In the genomic region with DNA sequence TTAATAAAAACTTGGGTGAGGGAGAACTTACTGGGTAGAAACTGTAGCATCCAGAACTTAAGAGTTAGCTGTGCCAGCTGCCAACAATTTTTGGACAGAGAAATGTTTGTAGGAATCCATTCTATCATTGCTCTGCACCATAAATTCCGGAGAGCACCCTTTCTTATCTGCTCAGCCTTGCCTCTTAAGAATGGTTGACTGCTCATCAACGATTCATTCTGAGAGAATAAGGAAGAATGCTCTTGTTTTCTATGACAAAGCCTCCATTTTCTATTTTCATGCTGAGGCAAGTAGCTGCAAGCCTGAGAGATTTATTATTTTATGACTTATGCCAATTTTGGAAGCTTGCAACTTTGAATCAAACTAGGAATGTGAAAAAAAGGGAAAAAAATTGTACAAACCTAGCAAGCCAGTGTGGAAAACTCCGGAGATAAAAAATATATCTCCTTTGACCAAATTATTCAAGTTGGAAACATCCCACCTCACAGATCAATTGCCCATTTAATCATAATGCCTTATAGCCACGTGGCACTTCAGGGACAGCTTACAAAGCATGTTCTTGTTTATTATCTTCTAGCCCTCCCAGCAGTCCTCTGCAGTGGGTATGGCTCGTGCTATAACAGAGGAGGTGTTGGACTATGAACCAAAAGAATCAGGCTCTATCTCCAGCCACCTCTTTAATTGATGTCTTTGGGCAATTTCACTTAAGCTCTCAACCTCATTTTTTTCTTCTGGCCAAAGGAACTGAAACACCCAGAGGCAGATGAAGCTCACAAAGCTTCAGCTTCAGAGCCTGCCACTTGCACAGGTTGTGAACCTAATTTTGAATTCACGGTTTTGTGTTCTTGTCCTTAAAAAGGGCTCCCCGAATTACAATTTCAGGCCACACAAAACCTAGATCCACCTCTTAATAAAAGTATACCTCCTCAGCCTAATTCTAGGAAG, we compare ENCODE assay signal across 20 cellular contexts. TPM values are rescaled to one million over a fixed set of nuclear protein-coding genes. Genes with fewer than 3 reads are reported as not detected.
DNase-seq lines count a peak whose midpoint lies in the region; ATAC-seq, FAIRE-seq and TF ChIP-seq lines count a peak whose summit lies in the region.
"Had no signal": no experiment of that assay in that cellular context is flagged by ENCODE, and none has a peak within 500 bp of the region (broad histone marks: within the 10 kb centered on the region; RNA-seq: fewer than 3 reads in every experiment).

No MANE protein-coding gene starts in this region.

- H3K4me3 ChIP-seq in DOHH2 (ENCODE audit: low read length) (no peak overlapping the region), OCI-LY3 (ENCODE audit: low read length) (no peak overlapping the region), bronchial epithelial cell (ENCODE audit: low read depth, low read length) (no peak overlapping the region), heart left ventricle (no peak overlapping the region)

- H4K20me1 ChIP-seq in DOHH2 (ENCODE audit: control insufficient read depth, insufficient read depth, low read depth, low read length) (no peaks in the 10 kb centered on the region), OCI-LY3 (ENCODE audit: insufficient read depth, low read length) (no peaks in the 10 kb centered on the region)

- H3K9ac ChIP-seq in OCI-LY3 (ENCODE audit: low read length), result no peak overlapping the region
- H3K9ac ChIP-seq: KMS-11 had no signal

- peak overlapping the region; percentile 86 for H3K4me2 ChIP-seq in DOHH2 (ENCODE audit: low read length)
- no peak overlapping the region; the same call in 1 of the 2 replicates for H3K4me2 ChIP-seq in OCI-LY3 (ENCODE audit: low read length)
- H3K4me2 ChIP-seq: KMS-11 had no signal

- TF ChIP-seq CTCF in DOHH2 (IDR thresholded peaks at IDR 0.05; ENCODE audit: low read depth, low read length, poor library complexity, severe bottlenecking), result no peak
- no peak for TF ChIP-seq CTCF in OCI-LY3 (IDR thresholded peaks at IDR 0.05; ENCODE audit: low read depth, low read length)
- no peak for TF ChIP-seq CTCF in bronchial epithelial cell (IDR thresholded peaks at IDR 0.05; ENCODE audit: insufficient read depth, low read length, severe bottlenecking)
- TF ChIP-seq CTCF in heart left ventricle (IDR thresholded peaks at IDR 0.05), result no peak

- ATAC-seq in heart left ventricle, result no peak
- ATAC-seq in HG02623 (IDR thresholded peaks at IDR 0.05; ENCODE audit: unreplicated experiment), result no peak
- no peak for ATAC-seq in HG03280 (IDR thresholded peaks at IDR 0.05; ENCODE audit: unreplicated experiment)

- FAIRE-seq in bronchial epithelial cell (lab: Jason Lieb, UNC), result no peak
- FAIRE-seq: RCC 7860 had no signal

- no peak for TF ChIP-seq POLR2A in heart left ventricle (IDR thresholded peaks at IDR 0.05)

- H3K27me3 ChIP-seq in DOHH2 (ENCODE audit: control insufficient read depth, low read length) (no peaks in the 10 kb centered on the region), OCI-LY3 (ENCODE audit: low read depth, low read length) (no peaks in the 10 kb centered on the region), bronchial epithelial cell (ENCODE audit: control insufficient read depth, insufficient read depth, low read length) (no peaks in the 10 kb centered on the region), heart left ventricle (no peaks in the 10 kb centered on the region)

- intact Hi-C loops in heart left ventricle (cut with DNase I), result no loop called here

- peaks cover 14% of the 10 kb centered on the region for H3F3A ChIP-seq in DOHH2 (ENCODE audit: control insufficient read depth, insufficient read depth)

- H3K4me1 ChIP-seq in DOHH2 (ENCODE audit: control insufficient read depth, low read length) (peaks cover 63% of the 10 kb centered on the region), OCI-LY3 (ENCODE audit: low read length) (peaks cover 8% of the 10 kb centered on the region; the same call in 1 of the 2 replicates), heart left ventricle (peaks cover 0 to 4% (median 0%) of the 10 kb centered on the region in 12 donors)

- H3K9me3 ChIP-seq in DOHH2 (ENCODE audit: control insufficient read depth, insufficient read depth, low read length), result peaks cover 1% of the 10 kb centered on the region; the same call in 1 of the 2 replicates
- peaks cover under 1% of the 10 kb centered on the region; the same call in 1 of the 2 replicates for H3K9me3 ChIP-seq in OCI-LY3 (ENCODE audit: insufficient read depth, low read length)
- peaks cover 0 to 7% (median 0%) of the 10 kb centered on the region in 12 donors for H3K9me3 ChIP-seq in heart left ventricle

- WGBS in heart left ventricle, 4 donors, result 68 to 71% (median 69%) methylated on average over 7 of the region's 7 CpGs

- peak overlapping the region; percentile 46; the same call in 1 of the 2 replicates for H2AFZ ChIP-seq in OCI-LY3 (ENCODE audit: low read depth, low read length)

- DNase-seq in bronchial epithelial cell (ENCODE audit: low read depth), result peak; percentile 93
- peak; percentile 20 for DNase-seq in kidney glomerular epithelial cell (lab: John Stamatoyannopoulos, UW)
- no peak for DNase-seq in GDM1 (lab: John Stamatoyannopoulos, UW)
- no peak for DNase-seq in heart left ventricle
- DNase-seq: AML-193; CD4-positive, CD25-positive, alpha-beta regulatory T cell; DND-41; GOT3; MM.1S; NCI-H1105; NCI-H1694 treated with DMSO at 0.1 percent for 48 hours; NCI-H446 treated with DMSO at 0.1 percent for 48 hours; NCI-H748 treated with DMSO at 0.1 percent for 48 hours had no signal

- H3K79me2 ChIP-seq in DOHH2 (ENCODE audit: control insufficient read depth, low read length) (no peaks in the 10 kb centered on the region), OCI-LY3 (ENCODE audit: low read length) (no peaks in the 10 kb centered on the region)

- H3K36me3 ChIP-seq in DOHH2 (ENCODE audit: control insufficient read depth, low read length) (peaks cover 8% of the 10 kb centered on the region), OCI-LY3 (replicated peaks; ENCODE audit: low read depth, low read length) (no peaks in the 10 kb centered on the region), bronchial epithelial cell (ENCODE audit: control insufficient read depth, insufficient read depth, low read length) (no peaks in the 10 kb centered on the region), heart left ventricle (no peaks in the 10 kb centered on the region)

- H3K9me2 ChIP-seq in DOHH2 (replicated peaks; ENCODE audit: control insufficient read depth, low read length), result no peaks in the 10 kb centered on the region

- H3K27ac ChIP-seq in DOHH2 (ENCODE audit: low read depth, low read length) (peak overlapping the region; percentile 92; the same call in 1 of the 2 replicates), OCI-LY3 (ENCODE audit: low read length) (no peak overlapping the region), heart left ventricle (no peak overlapping the region)
- H3K27ac ChIP-seq: HL-60, KMS-11 had no signal

RNA-seq across cellular contexts. Expression of gene ATL2, which starts 40.9 kb away (rescaled TPM):
- total RNA-seq in bronchial epithelial cell (139 and 163 TPM in 2 replicates), heart left ventricle (10 to 100 TPM; 25.7 to 41.9 (median 30.6) TPM)
- 10 to 100 TPM in 1 of 2 donors, 1 to 10 TPM in 1; 8.7 to 25.5 TPM for polyA plus RNA-seq in heart left ventricle

Comparison
In these comparisons a context has a peak if more than half of its experiments do, and no peak if none do; other contexts are left out.
1. DNase-seq: peak in bronchial epithelial cell (single experiment) and kidney glomerular epithelial cell (single experiment); none in GDM1 (single experiment) and heart left ventricle (0 of 5).